In genomic region chr2:105287692-105288091, GRCh38 we compare ENCODE assay signal across 8 cellular contexts. TPM values are rescaled to one million over a fixed set of nuclear protein-coding genes. Genes with fewer than 3 reads are reported as not detected.
A peak's percentile ranks its signal among the peaks of the same experiment; 100 is the strongest.
DNase-seq lines count a peak whose midpoint lies in the region; ATAC-seq and TF ChIP-seq lines count a peak whose summit lies in the region.

No MANE protein-coding gene starts in this region.

- DNase-seq in AG08395 (ENCODE audit: low spot score): peak; percentile 25
- peak; percentile 56 for DNase-seq in GM13976 (ENCODE audit: low spot score)
- peak; percentile 65 for DNase-seq in NB4 (ENCODE audit: low read depth)
- peak in 3 of 7 donors; percentile 32 to 47 (median 39) for DNase-seq in adrenal gland
- peak; percentile 57 for DNase-seq in left kidney (ENCODE audit: low read depth, low spot score)
- DNase-seq in NCI-H1436 treated with DMSO at 0.1 percent for 48 hours (lab: John Stamatoyannopoulos, UW): no peak
- no peak for DNase-seq in NCI-H526 treated with DMSO at 0.1 percent for 48 hours (lab: John Stamatoyannopoulos, UW)

- no peak overlapping the region for H3K27ac ChIP-seq in adrenal gland

- WGBS in adrenal gland, 4 donors: 57 to 68% (median 65%) methylated on average over 5 of the region's 5 CpGs

- intact Hi-C loops in adrenal gland (cut with DNase I): no loop called here

- H3K36me3 ChIP-seq in adrenal gland (replicated peaks in 1 of 2): peaks cover 0 to 51% of the 10 kb centered on the region in 2 donors

- H3K27me3 ChIP-seq in adrenal gland: no peaks in the 10 kb centered on the region

- TF ChIP-seq CTCF in GM13976 (IDR thresholded peaks at IDR 0.05; ENCODE audit: borderline replicate concordance, control extremely low read depth, extremely low read depth, insufficient read depth, missing control alignments): peak; percentile 34
- TF ChIP-seq CTCF in NB4 (IDR thresholded peaks at IDR 0.05; ENCODE audit: low read depth, low read length): peak; percentile 43
- TF ChIP-seq CTCF in adrenal gland (IDR thresholded peaks at IDR 0.05): peak in 5 of 6 experiments; percentile 10 to 44 (median 34)

- H3K9me3 ChIP-seq in adrenal gland (replicated peaks in 1 of 3): no peaks in the 10 kb centered on the region

- H3K4me3 ChIP-seq in NB4 (ENCODE audit: low read depth, low read length): no peak overlapping the region
- no peak overlapping the region for H3K4me3 ChIP-seq in adrenal gland

- no peak for ATAC-seq in GM18519 (IDR thresholded peaks at IDR 0.05; ENCODE audit: low FRiP score, unreplicated experiment)

- no peak for TF ChIP-seq POLR2A in NB4 (IDR thresholded peaks at IDR 0.05; ENCODE audit: extremely low read depth, insufficient read length)
- no peak for TF ChIP-seq POLR2A in adrenal gland (IDR thresholded peaks at IDR 0.05)

- in situ Hi-C loops in GM13976 (cut with MboI; ENCODE audit: low sequenced_read_pairs, unreplicated experiment): no loop called here

- no peaks in the 10 kb centered on the region for H3K4me1 ChIP-seq in adrenal gland (replicated peaks in 1 of 2)

RNA-seq across cellular contexts. Expression of gene TGFBRAP1, which starts 41.8 kb away (rescaled TPM):
- total RNA-seq in adrenal gland: 10 to 100 TPM; 21.1 to 29.7 (median 24.1) TPM
- polyA plus RNA-seq in adrenal gland: 10 to 100 TPM in 1 of 3 donors, 1 to 10 TPM in 2; 5.1 to 13.7 (median 6.2) TPM

RNA-seq across cellular contexts. Expression of gene GPR45, which starts 46.1 kb away (rescaled TPM):
- under 1 TPM in 1 of 8 donors, not detected in 7; 0.14 TPM for total RNA-seq in adrenal gland
- not detected for polyA plus RNA-seq in adrenal gland

RNA-seq across cellular contexts. Expression of gene C2orf49, which starts 49.6 kb away (rescaled TPM):
- total RNA-seq in adrenal gland: 10 to 100 TPM in 6 of 8 donors, 1 to 10 TPM in 2; 9.3 to 18.6 (median 16.0) TPM
- 10 to 100 TPM in 1 of 3 donors, 1 to 10 TPM in 2; 5.9 to 17.8 (median 7.4) TPM for polyA plus RNA-seq in adrenal gland

Comparison
In these comparisons a context has a peak if more than half of its experiments do, and no peak if none do; other contexts are left out.
1. DNase-seq: peak in AG08395 (single experiment), GM13976 (single experiment), NB4 (single experiment) and left kidney (single experiment); none in NCI-H1436 treated with DMSO at 0.1 percent for 48 hours (single experiment) and NCI-H526 treated with DMSO at 0.1 percent for 48 hours (single experiment).
2. Peak in every context shown above with its lines, with median percentiles within 50 percentile points of each other: CTCF ChIP-seq.